Comparison of ENCODE assay signal across 1 cellular context in genomic region chr13:46389985-46390384, GRCh38.
TF ChIP-seq lines count a peak whose summit lies in the region.

No MANE protein-coding gene starts in this region.

TF ChIP-seq in SK-N-SH treated with all-trans-retinoic acid at 6 μM for 48 hours, 23 proteins besides CTCF, POLR2A, EP300 and RAD21 (continued from another document):
- no peak for TF ChIP-seq POU6F1 (CRISPR knock-in tag; IDR thresholded peaks at IDR 0.05; ENCODE audit: borderline replicate concordance, low read depth)
- no peak for TF ChIP-seq RARB (CRISPR knock-in tag; IDR thresholded peaks at IDR 0.05)
- no peak for TF ChIP-seq ZNF8 (CRISPR knock-in tag; IDR thresholded peaks at IDR 0.05)
- TF ChIP-seq ESRRG (CRISPR knock-in tag; IDR thresholded peaks at IDR 0.05), result no peak
- TF ChIP-seq BACH2 (CRISPR knock-in tag; IDR thresholded peaks at IDR 0.05; ENCODE audit: borderline replicate concordance), result no peak
